In genomic region chr9:93594041-93594756, GRCh38 we compare ENCODE assay signal across 18 cellular contexts. TPM values are rescaled to one million over a fixed set of nuclear protein-coding genes. Genes with fewer than 3 reads are reported as not detected.
A peak's percentile ranks its signal among the peaks of the same experiment; 100 is the strongest.
DNase-seq lines count a peak whose midpoint lies in the region; ATAC-seq, FAIRE-seq and TF ChIP-seq lines count a peak whose summit lies in the region.
"Had no signal": no experiment of that assay in that cellular context is flagged by ENCODE, and none has a peak within 500 bp of the region (broad histone marks: within the 10 kb centered on the region; RNA-seq: fewer than 3 reads in every experiment).

No MANE protein-coding gene starts in this region.

- DNase-seq in activated CD4-positive, CD25-positive, alpha-beta regulatory T cell treated with anti-CD3 and anti-CD28 coated beads, Interleukin-2, amount 50 U/mL, for 72 hours, result peak; percentile 24
- DNase-seq in colonic mucosa (peak; percentile 88), kidney (peak; percentile 65), upper lobe of right lung (peak; percentile 69), epidermal melanocyte (ENCODE audit: insufficient read length, low spot score) (no peak)
- DNase-seq in activated naive CD4-positive, alpha-beta T cell treated with anti-CD3 and anti-CD28 coated beads, Interleukin-2, amount 50 U/mL, for 16 hours, result no peak
- DNase-seq: activated CD4-positive, alpha-beta T cell treated with anti-CD3 and anti-CD28 coated beads, Interleukin-2, amount 10 ng/mL, durations not matched to agents 24 days and 14 days; NCI-H1694; NCI-H510A treated with DMSO at 0.1 percent for 48 hours; stimulated activated CD4-positive, alpha-beta T cell treated with anti-CD3 and anti-CD28 coated beads, Interleukin-2, amount 100 ng/mL, for 48 hours had no signal

- TF ChIP-seq CTCF in colonic mucosa (IDR thresholded peaks at IDR 0.05), result no peak
- no peak for TF ChIP-seq CTCF in kidney (IDR thresholded peaks at IDR 0.05; ENCODE audit: borderline replicate concordance, extremely low read depth, insufficient read depth)
- no peak for TF ChIP-seq CTCF in upper lobe of right lung (IDR thresholded peaks at IDR 0.05)

- no peaks in the 10 kb centered on the region for H3K27me3 ChIP-seq in colonic mucosa
- no peaks in the 10 kb centered on the region for H3K27me3 ChIP-seq in upper lobe of right lung
- H3K27me3 ChIP-seq: ascending aorta had no signal

- intact Hi-C loops in colonic mucosa (cut with DNase I) (no loop called here), kidney (cut with DNase I) (no loop called here), upper lobe of right lung (cut with DNase I) (no loop called here)

- H3K9me3 ChIP-seq in colonic mucosa, result no peaks in the 10 kb centered on the region
- H3K9me3 ChIP-seq in kidney (ENCODE audit: control insufficient read depth in 1 of 2, low read length in 2 of 2), result no peaks in the 10 kb centered on the region
- H3K9me3 ChIP-seq in upper lobe of right lung, result no peaks in the 10 kb centered on the region
- H3K9me3 ChIP-seq: ascending aorta had no signal

- no peak overlapping the region for H3K9ac ChIP-seq in colonic mucosa (ENCODE audit: low read depth in 2 of 2, low read length in 2 of 2)
- no peak overlapping the region for H3K9ac ChIP-seq in kidney (ENCODE audit: low read length in 2 of 2)

- FAIRE-seq in kidney (lab: Jason Lieb, UNC), result no peak
- FAIRE-seq: G401.6, GM19239 had no signal

- no peak for ATAC-seq in activated CD4-positive, CD25-positive, alpha-beta regulatory T cell treated with anti-CD3 and anti-CD28 coated beads, Interleukin-2, amount 50 U/mL, for 24 hours
- ATAC-seq in upper lobe of right lung (peak; percentile 71), HG02840 (IDR thresholded peaks at IDR 0.05; ENCODE audit: low FRiP score, unreplicated experiment) (no peak)
- ATAC-seq: CD8-positive, alpha-beta T cell; Panc1 had no signal

- no peak overlapping the region for H3K4me3 ChIP-seq in colonic mucosa
- H3K4me3 ChIP-seq in kidney (ENCODE audit: low read length in 2 of 2), result no peak overlapping the region
- no peak overlapping the region for H3K4me3 ChIP-seq in upper lobe of right lung
- H3K4me3 ChIP-seq: ascending aorta had no signal

- no peaks in the 10 kb centered on the region for H3K36me3 ChIP-seq in colonic mucosa
- H3K36me3 ChIP-seq in kidney (ENCODE audit: control insufficient read depth in 1 of 2, insufficient read depth in 2 of 2, low read length in 2 of 2), result peaks cover 0 to 2% of the 10 kb centered on the region in 2 donors
- no peaks in the 10 kb centered on the region for H3K36me3 ChIP-seq in upper lobe of right lung
- H3K36me3 ChIP-seq: ascending aorta had no signal

- H3K4me1 ChIP-seq in colonic mucosa, result peaks cover 20% of the 10 kb centered on the region
- H3K4me1 ChIP-seq in kidney (ENCODE audit: control insufficient read depth in 1 of 2, insufficient read depth in 1 of 2, low read depth in 1 of 2, low read length in 2 of 2), result peaks cover 8 to 11% of the 10 kb centered on the region in 2 donors
- peaks cover 43% of the 10 kb centered on the region for H3K4me1 ChIP-seq in upper lobe of right lung

- H3K27ac ChIP-seq in colonic mucosa, result peak overlapping the region; percentile 60
- H3K27ac ChIP-seq in kidney (ENCODE audit: low read depth in 2 of 2, low read length in 2 of 2), result no peak overlapping the region
- peak overlapping the region; percentile 6 for H3K27ac ChIP-seq in upper lobe of right lung
- H3K27ac ChIP-seq: 22Rv1, ascending aorta had no signal

RNA-seq across cellular contexts. Expression of gene PHF2, which starts 17.8 kb away (rescaled TPM):
- 10 to 100 TPM; 22.7 to 23.4 TPM for total RNA-seq in colonic mucosa
- 30.7 TPM for total RNA-seq in kidney
- polyA plus RNA-seq in kidney (ENCODE audit: insufficient read depth, low read depth, low replicate concordance), result 10.2 TPM
- total RNA-seq in upper lobe of right lung, result 37.0 TPM

Comparison
In these comparisons a context has a peak if more than half of its experiments do, and no peak if none do; other contexts are left out.
1. DNase-seq: peak in activated CD4-positive, CD25-positive, alpha-beta regulatory T cell treated with anti-CD3 and anti-CD28 coated beads, Interleukin-2, amount 50 U/mL, for 72 hours (single experiment), colonic mucosa (single experiment), kidney (single experiment) and upper lobe of right lung (single experiment); none in epidermal melanocyte (single experiment) and activated naive CD4-positive, alpha-beta T cell treated with anti-CD3 and anti-CD28 coated beads, Interleukin-2, amount 50 U/mL, for 16 hours (single experiment).
2. H3K27ac ChIP-seq: peak in colonic mucosa (single experiment) and upper lobe of right lung (single experiment); none in kidney (0 of 2).